Comparison of ENCODE assay signal across 9 cellular contexts in genomic region chr3:112640864-112641751, GRCh38. TPM values are rescaled to one million over a fixed set of nuclear protein-coding genes. Genes with fewer than 3 reads are reported as not detected.
A peak's percentile ranks its signal among the peaks of the same experiment; 100 is the strongest.
DNase-seq lines count a peak whose midpoint lies in the region; ATAC-seq and TF ChIP-seq lines count a peak whose summit lies in the region.
"Had no signal": no experiment of that assay in that cellular context is flagged by ENCODE, and none has a peak within 500 bp of the region (broad histone marks: within the 10 kb centered on the region; RNA-seq: fewer than 3 reads in every experiment).

TSS of gene CCDC80 (minus strand) at chr3:112641143. CDS start at chr3:112639905, 1,238 bp downstream.

- H3F3A ChIP-seq in smooth muscle cell (ENCODE audit: low read depth) = peaks cover 10% of the 10 kb centered on the region

- H3K27me3 ChIP-seq in HCT116 (ENCODE audit: insufficient read depth, low read length) (no peaks in the 10 kb centered on the region), right cardiac atrium (ENCODE audit: control insufficient read depth, insufficient read depth) (no peaks in the 10 kb centered on the region), smooth muscle cell (ENCODE audit: low read depth) (no peaks in the 10 kb centered on the region)

- peaks cover 22% of the 10 kb centered on the region for H3K4me1 Mint-ChIP-seq in stimulated activated effector memory CD8-positive, alpha-beta T cell treated with anti-CD3 and anti-CD28 coated beads, Interleukin-12 subunit alpha, Interleukin-12 subunit beta, amount 100 ng/mL, for 72 hours

- H3K27ac ChIP-seq in HCT116 (ENCODE audit: low read depth, low read length) (no peak within 1 kb of the TSS), right cardiac atrium (ENCODE audit: low read length) (peak within 1 kb of the TSS; percentile 39), smooth muscle cell (ENCODE audit: low read depth) (peak within 1 kb of the TSS; percentile 96)

- H3K79me2 ChIP-seq in HCT116 (ENCODE audit: insufficient read depth, low read length) (no peaks in the 10 kb centered on the region), smooth muscle cell (ENCODE audit: low read depth) (peaks cover 27% of the 10 kb centered on the region)

- no peaks in the 10 kb centered on the region for H3K9me3 Mint-ChIP-seq in stimulated activated effector memory CD8-positive, alpha-beta T cell treated with anti-CD3 and anti-CD28 coated beads, Interleukin-12 subunit alpha, Interleukin-12 subunit beta, amount 100 ng/mL, for 72 hours

- TSS peak; percentile 86 for BruUV-seq in HCT116 (replicated peaks; lab: Mats Ljungman, UMichigan)

- POLR2A ChIA-PET in HCT116 (lab: Charles Lee) = interaction anchor here (0.7 to 1.3 kb wide), 4 partner anchors 13 to 338 kb away, joined by 3 to 4 read pairs (median 3); no protein-coding TSS in a partner anchor

- TF ChIP-seq RAD21 in HCT116 (IDR thresholded peaks at IDR 0.05; ENCODE audit: low read depth) = no peak

- H4K20me1 ChIP-seq in HCT116 (ENCODE audit: insufficient read depth) (no peaks in the 10 kb centered on the region), smooth muscle cell (ENCODE audit: low read depth) (no peaks in the 10 kb centered on the region)

- H3K4me1 ChIP-seq in HCT116 (ENCODE audit: control insufficient read depth in 1 of 2, insufficient read depth in 2 of 2, low read length in 2 of 2) (peaks cover 0 to 13% of the 10 kb centered on the region in 2 experiments; a peak in 3 of 4 replicates), right cardiac atrium (ENCODE audit: control insufficient read depth, insufficient read depth, low read length) (no peaks in the 10 kb centered on the region), smooth muscle cell (ENCODE audit: low read depth) (peaks cover 29% of the 10 kb centered on the region)

- H3K36me3 ChIP-seq in HCT116 (ENCODE audit: control insufficient read depth in 1 of 2, insufficient read depth in 2 of 2, low read length in 2 of 2) (no peaks in the 10 kb centered on the region), smooth muscle cell (ENCODE audit: low read depth) (no peaks in the 10 kb centered on the region)

- H3K9me3 ChIP-seq in HCT116 (ENCODE audit: control insufficient read depth in 1 of 2, insufficient read depth in 1 of 2, low read depth in 1 of 2, low read length in 2 of 2) (no peaks in the 10 kb centered on the region), right cardiac atrium (ENCODE audit: control insufficient read depth, low read length) (no peaks in the 10 kb centered on the region), smooth muscle cell (replicated peaks; ENCODE audit: low read depth) (no peaks in the 10 kb centered on the region)

- CTCF ChIA-PET in HCT116 (lab: Charles Lee) = interaction anchor here (0.6 to 3.6 kb wide), 3 partner anchors 93 to 394 kb away, joined by 5 to 27 read pairs (median 23); no protein-coding TSS in a partner anchor

- H3K27ac Mint-ChIP-seq in stimulated activated effector memory CD8-positive, alpha-beta T cell treated with anti-CD3 and anti-CD28 coated beads, Interleukin-12 subunit alpha, Interleukin-12 subunit beta, amount 100 ng/mL, for 72 hours = no peak within 1 kb of the TSS
- H3K27ac Mint-ChIP-seq: activated naive CD8-positive, alpha-beta T cell had no signal

- H3K4me3 ChIP-seq in HCT116 (replicated peaks in 1 of 2; ENCODE audit: low read depth in 1 of 2, low read length in 2 of 2) = no peak within 1 kb of the TSS
- H3K4me3 ChIP-seq in right cardiac atrium (ENCODE audit: low read length) = peak within 1 kb of the TSS; percentile 44
- H3K4me3 ChIP-seq in smooth muscle cell = peak within 1 kb of the TSS; percentile 55

- TF ChIP-seq CTCF in HCT116 (IDR thresholded peaks at IDR 0.05 in 2 of 3, conservative IDR thresholded peaks at IDR 0.05 in 1 of 3; ENCODE audit: borderline replicate concordance in 1 of 3, insufficient read depth in 1 of 3, low read depth in 2 of 3, low read length in 2 of 3) = no peak
- TF ChIP-seq CTCF in smooth muscle cell (IDR thresholded peaks at IDR 0.05; ENCODE audit: borderline replicate concordance, insufficient read depth, poor library complexity, severe bottlenecking) = no peak

- H2AFZ ChIP-seq in HCT116 (ENCODE audit: low read depth, low read length, poor library complexity, severe bottlenecking) (no peak within 1 kb of the TSS), smooth muscle cell (ENCODE audit: low read depth) (peak within 1 kb of the TSS; percentile 28)

- ATAC-seq in HCT116 (peak; percentile 37), right cardiac atrium (peak; percentile 72 to 77), HG03442 (IDR thresholded peaks at IDR 0.05; ENCODE audit: unreplicated experiment) (no peak), HG03135 (IDR thresholded peaks at IDR 0.05; ENCODE audit: unreplicated experiment) (no peak), GM21390 (IDR thresholded peaks at IDR 0.05; ENCODE audit: unreplicated experiment) (no peak)
- no peak for ATAC-seq in stimulated activated effector memory CD8-positive, alpha-beta T cell treated with anti-CD3 and anti-CD28 coated beads, Interleukin-12 subunit alpha, Interleukin-12 subunit beta, amount 100 ng/mL, for 72 hours

- RAD21 ChIA-PET in HCT116 (lab: Charles Lee; ENCODE audit: low non-redundant PET in 1 of 2, low total read pairs in 2 of 2, uncharacterized antibody in 2 of 2, unreplicated experiment in 2 of 2) = interaction anchor here in 1 of 2 experiments (0.9 kb wide), 1 partner anchor 338 kb away, joined by 3 read pairs; no protein-coding TSS in a partner anchor

- peak; percentile 99 for TF ChIP-seq POLR2A in HCT116 (IDR thresholded peaks at IDR 0.05; ENCODE audit: borderline replicate concordance, extremely low read depth, insufficient read depth, insufficient read length)

- H3K9me2 ChIP-seq in HCT116 (ENCODE audit: insufficient read depth) = no peaks in the 10 kb centered on the region

- H3K36me3 Mint-ChIP-seq in stimulated activated effector memory CD8-positive, alpha-beta T cell treated with anti-CD3 and anti-CD28 coated beads, Interleukin-12 subunit alpha, Interleukin-12 subunit beta, amount 100 ng/mL, for 72 hours = no peaks in the 10 kb centered on the region
- H3K36me3 Mint-ChIP-seq: activated naive CD8-positive, alpha-beta T cell had no signal

- intact Hi-C loops in HCT116 (cut with micrococcal nuclease) (loop anchor here (5.0 to 10.0 kb wide), 4 partner anchors 59 to 984 kb away; partner anchors contain the start of gene GTPBP8), right cardiac atrium (cut with DNase I) (loop anchor here (5.0 to 10.0 kb wide), 4 partner anchors 171 to 344 kb away; partner anchors contain the start of gene CD200R1 (in 1 of the 4))

- H3K4me2 ChIP-seq in HCT116 (ENCODE audit: low read length) (peak within 1 kb of the TSS; percentile 22; the same call in 1 of the 2 replicates), smooth muscle cell (peak within 1 kb of the TSS; percentile 87)

- H3K9ac ChIP-seq in HCT116 (ENCODE audit: low read length) (no peak within 1 kb of the TSS), smooth muscle cell (ENCODE audit: low read depth) (peak within 1 kb of the TSS; percentile 93)

- H3K4me3 Mint-ChIP-seq in stimulated activated effector memory CD8-positive, alpha-beta T cell treated with anti-CD3 and anti-CD28 coated beads, Interleukin-12 subunit alpha, Interleukin-12 subunit beta, amount 100 ng/mL, for 72 hours = no peak within 1 kb of the TSS
- H3K4me3 Mint-ChIP-seq: activated naive CD8-positive, alpha-beta T cell had no signal

- 6% methylated on average over 7 of the region's 7 CpGs for WGBS in right cardiac atrium
- WGBS in smooth muscle cell (ENCODE audit: low lambda C conversion rate) = 5% methylated on average over 7 of the region's 7 CpGs

- DNase-seq in HCT116 (ENCODE audit: low read depth, low spot score) = peak; percentile 59
- DNase-seq in amniotic epithelial cell (ENCODE audit: low read depth) = peak; percentile 98
- no peak for DNase-seq in right cardiac atrium
- DNase-seq in smooth muscle cell (lab: John Stamatoyannopoulos, UW; ENCODE audit: unreplicated experiment) = no peak
- no peak for DNase-seq in stimulated activated effector memory CD8-positive, alpha-beta T cell treated with anti-CD3 and anti-CD28 coated beads, Interleukin-12 subunit alpha, Interleukin-12 subunit beta, amount 100 ng/mL, for 72 hours (ENCODE audit: low spot score in 2 of 2)

TF ChIP-seq in HCT116, 20 proteins besides CTCF, POLR2A, EP300 and RAD21 (continues in another document):
- TF ChIP-seq ZFX (IDR thresholded peaks at IDR 0.05) (no peak), MAX (IDR thresholded peaks at IDR 0.05) (no peak), SRF (IDR thresholded peaks at IDR 0.05; ENCODE audit: low read depth) (no peak), POLR2AphosphoS5 (IDR thresholded peaks at IDR 0.05; ENCODE audit: low read depth, low read length) (peak; percentile 75), SP1 (IDR thresholded peaks at IDR 0.05; ENCODE audit: low read depth) (peak; percentile 25; the same call in 1 of the 2 replicates), JUND (IDR thresholded peaks at IDR 0.05) (no peak), CEBPB (IDR thresholded peaks at IDR 0.05; ENCODE audit: low read depth) (no peak)

RNA-seq across cellular contexts. Expression of gene CCDC80, which starts in this region (rescaled TPM):
- total RNA-seq in HCT116 (2021; ENCODE audit: unreplicated experiment) = 1.7 TPM
- 0.56 and 0.89 TPM in 2 replicates for polyA plus RNA-seq in HCT116 (2012)
- total RNA-seq in right cardiac atrium = 100 to 1,000 TPM; 123 to 187 (median 152) TPM
- 20.3 TPM for polyA plus RNA-seq in right cardiac atrium
- 67.9 and 83.2 TPM in 2 replicates for total RNA-seq in smooth muscle cell
- polyA plus RNA-seq in smooth muscle cell = 147 and 159 TPM in 2 replicates

Comparison
In these comparisons a context has a peak if more than half of its experiments do, and no peak if none do; other contexts are left out.
1. RNA of gene CCDC80 (total RNA-seq): 123 to 187 TPM in right cardiac atrium and 67.9 to 83.2 TPM in smooth muscle cell; 1.7 TPM in HCT116 (single experiment); every median in the first group is over 10 times any median in the second.
2. ATAC-seq: peak in HCT116 (single experiment) and right cardiac atrium (2 of 2); none in HG03442 (single experiment), HG03135 (single experiment), GM21390 (single experiment) and stimulated activated effector memory CD8-positive, alpha-beta T cell treated with anti-CD3 and anti-CD28 coated beads, Interleukin-12 subunit alpha, Interleukin-12 subunit beta, amount 100 ng/mL, for 72 hours (single experiment).
3. DNase-seq: peak in HCT116 (single experiment) and amniotic epithelial cell (single experiment); none in right cardiac atrium (0 of 3), smooth muscle cell (single experiment) and stimulated activated effector memory CD8-positive, alpha-beta T cell treated with anti-CD3 and anti-CD28 coated beads, Interleukin-12 subunit alpha, Interleukin-12 subunit beta, amount 100 ng/mL, for 72 hours (0 of 2).
4. H3K4me3 ChIP-seq: peak in right cardiac atrium (single experiment) and smooth muscle cell (single experiment); none in HCT116 (0 of 2).